1 cellular context compared by ENCODE assay signal in genomic region chr1:231233735-231234417, GRCh38.
TF ChIP-seq lines count a peak whose summit lies in the region.

No MANE protein-coding gene starts in this region.

TF ChIP-seq in HepG2, 621 proteins besides CTCF, POLR2A, EP300 and RAD21 (continued from another document and continues in another):
- TF ChIP-seq, protein P1, sequence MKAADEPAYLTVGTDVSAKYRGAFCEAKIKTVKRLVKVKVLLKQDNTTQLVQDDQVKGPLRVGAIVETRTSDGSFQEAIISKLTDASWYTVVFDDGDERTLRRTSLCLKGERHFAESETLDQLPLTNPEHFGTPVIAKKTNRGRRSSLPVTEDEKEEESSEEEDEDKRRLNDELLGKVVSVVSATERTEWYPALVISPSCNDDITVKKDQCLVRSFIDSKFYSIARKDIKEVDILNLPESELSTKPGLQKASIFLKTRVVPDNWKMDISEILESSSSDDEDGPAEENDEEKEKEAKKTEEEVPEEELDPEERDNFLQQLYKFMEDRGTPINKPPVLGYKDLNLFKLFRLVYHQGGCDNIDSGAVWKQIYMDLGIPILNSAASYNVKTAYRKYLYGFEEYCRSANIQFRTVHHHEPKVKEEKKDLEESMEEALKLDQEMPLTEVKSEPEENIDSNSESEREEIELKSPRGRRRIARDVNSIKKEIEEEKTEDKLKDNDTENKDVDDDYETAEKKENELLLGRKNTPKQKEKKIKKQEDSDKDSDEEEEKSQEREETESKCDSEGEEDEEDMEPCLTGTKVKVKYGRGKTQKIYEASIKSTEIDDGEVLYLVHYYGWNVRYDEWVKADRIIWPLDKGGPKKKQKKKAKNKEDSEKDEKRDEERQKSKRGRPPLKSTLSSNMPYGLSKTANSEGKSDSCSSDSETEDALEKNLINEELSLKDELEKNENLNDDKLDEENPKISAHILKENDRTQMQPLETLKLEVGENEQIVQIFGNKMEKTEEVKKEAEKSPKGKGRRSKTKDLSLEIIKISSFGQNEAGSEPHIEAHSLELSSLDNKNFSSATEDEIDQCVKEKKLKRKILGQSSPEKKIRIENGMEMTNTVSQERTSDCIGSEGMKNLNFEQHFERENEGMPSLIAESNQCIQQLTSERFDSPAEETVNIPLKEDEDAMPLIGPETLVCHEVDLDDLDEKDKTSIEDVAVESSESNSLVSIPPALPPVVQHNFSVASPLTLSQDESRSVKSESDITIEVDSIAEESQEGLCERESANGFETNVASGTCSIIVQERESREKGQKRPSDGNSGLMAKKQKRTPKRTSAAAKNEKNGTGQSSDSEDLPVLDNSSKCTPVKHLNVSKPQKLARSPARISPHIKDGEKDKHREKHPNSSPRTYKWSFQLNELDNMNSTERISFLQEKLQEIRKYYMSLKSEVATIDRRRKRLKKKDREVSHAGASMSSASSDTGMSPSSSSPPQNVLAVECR (CRISPR knock-in tag; IDR thresholded peaks at IDR 0.05; ENCODE audit: borderline replicate concordance), result peak; percentile 15; the same call in 1 of the 2 replicates
- no peak for TF ChIP-seq GTF3A (CRISPR knock-in tag; conservative IDR thresholded peaks at IDR 0.05)
- peak; percentile 71 for TF ChIP-seq RARA (CRISPR knock-in tag; IDR thresholded peaks at IDR 0.05)
- TF ChIP-seq NCOA1 (CRISPR knock-in tag; IDR thresholded peaks at IDR 0.05), result peak; percentile 29; the same call in 1 of the 2 replicates
- peak; percentile 84 for TF ChIP-seq POLR2G (IDR thresholded peaks at IDR 0.05; ENCODE audit: low read depth, low read length)
- TF ChIP-seq ZNF784 (CRISPR knock-in tag; IDR thresholded peaks at IDR 0.05; ENCODE audit: borderline replicate concordance), result no peak
- TF ChIP-seq FOXA1 (IDR thresholded peaks at IDR 0.05), result no peak
- TF ChIP-seq FOXA1 (CRISPR knock-in tag; IDR thresholded peaks at IDR 0.05), result peak; percentile 65
- TF ChIP-seq NR2F2 (IDR thresholded peaks at IDR 0.05; ENCODE audit: borderline replicate concordance, low read depth), result peak; percentile 82
- TF ChIP-seq, protein P2, sequence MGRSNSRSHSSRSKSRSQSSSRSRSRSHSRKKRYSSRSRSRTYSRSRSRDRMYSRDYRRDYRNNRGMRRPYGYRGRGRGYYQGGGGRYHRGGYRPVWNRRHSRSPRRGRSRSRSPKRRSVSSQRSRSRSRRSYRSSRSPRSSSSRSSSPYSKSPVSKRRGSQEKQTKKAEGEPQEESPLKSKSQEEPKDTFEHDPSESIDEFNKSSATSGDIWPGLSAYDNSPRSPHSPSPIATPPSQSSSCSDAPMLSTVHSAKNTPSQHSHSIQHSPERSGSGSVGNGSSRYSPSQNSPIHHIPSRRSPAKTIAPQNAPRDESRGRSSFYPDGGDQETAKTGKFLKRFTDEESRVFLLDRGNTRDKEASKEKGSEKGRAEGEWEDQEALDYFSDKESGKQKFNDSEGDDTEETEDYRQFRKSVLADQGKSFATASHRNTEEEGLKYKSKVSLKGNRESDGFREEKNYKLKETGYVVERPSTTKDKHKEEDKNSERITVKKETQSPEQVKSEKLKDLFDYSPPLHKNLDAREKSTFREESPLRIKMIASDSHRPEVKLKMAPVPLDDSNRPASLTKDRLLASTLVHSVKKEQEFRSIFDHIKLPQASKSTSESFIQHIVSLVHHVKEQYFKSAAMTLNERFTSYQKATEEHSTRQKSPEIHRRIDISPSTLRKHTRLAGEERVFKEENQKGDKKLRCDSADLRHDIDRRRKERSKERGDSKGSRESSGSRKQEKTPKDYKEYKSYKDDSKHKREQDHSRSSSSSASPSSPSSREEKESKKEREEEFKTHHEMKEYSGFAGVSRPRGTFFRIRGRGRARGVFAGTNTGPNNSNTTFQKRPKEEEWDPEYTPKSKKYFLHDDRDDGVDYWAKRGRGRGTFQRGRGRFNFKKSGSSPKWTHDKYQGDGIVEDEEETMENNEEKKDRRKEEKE (IDR thresholded peaks at IDR 0.05), result no peak
- peak; percentile 39; the same call in 1 of the 2 replicates for TF ChIP-seq POLR2AphosphoS5 (IDR thresholded peaks at IDR 0.05; ENCODE audit: low read depth, low read length)
- peak; percentile 45; the same call in 1 of the 2 replicates for TF ChIP-seq ERF (CRISPR knock-in tag; IDR thresholded peaks at IDR 0.05)
- peak; percentile 68; the same call in 1 of the 2 replicates for TF ChIP-seq ZBTB7B (CRISPR knock-in tag; IDR thresholded peaks at IDR 0.05)
- peak; percentile 53; the same call in 1 of the 2 replicates for TF ChIP-seq ZBTB34 (CRISPR knock-in tag; IDR thresholded peaks at IDR 0.05)
- 0 out of 2 replicates have a peak, but pooled peaks have one; percentile 18 for TF ChIP-seq HIC2 (CRISPR knock-in tag; IDR thresholded peaks at IDR 0.05; ENCODE audit: low read depth)
- TF ChIP-seq, protein P3, sequence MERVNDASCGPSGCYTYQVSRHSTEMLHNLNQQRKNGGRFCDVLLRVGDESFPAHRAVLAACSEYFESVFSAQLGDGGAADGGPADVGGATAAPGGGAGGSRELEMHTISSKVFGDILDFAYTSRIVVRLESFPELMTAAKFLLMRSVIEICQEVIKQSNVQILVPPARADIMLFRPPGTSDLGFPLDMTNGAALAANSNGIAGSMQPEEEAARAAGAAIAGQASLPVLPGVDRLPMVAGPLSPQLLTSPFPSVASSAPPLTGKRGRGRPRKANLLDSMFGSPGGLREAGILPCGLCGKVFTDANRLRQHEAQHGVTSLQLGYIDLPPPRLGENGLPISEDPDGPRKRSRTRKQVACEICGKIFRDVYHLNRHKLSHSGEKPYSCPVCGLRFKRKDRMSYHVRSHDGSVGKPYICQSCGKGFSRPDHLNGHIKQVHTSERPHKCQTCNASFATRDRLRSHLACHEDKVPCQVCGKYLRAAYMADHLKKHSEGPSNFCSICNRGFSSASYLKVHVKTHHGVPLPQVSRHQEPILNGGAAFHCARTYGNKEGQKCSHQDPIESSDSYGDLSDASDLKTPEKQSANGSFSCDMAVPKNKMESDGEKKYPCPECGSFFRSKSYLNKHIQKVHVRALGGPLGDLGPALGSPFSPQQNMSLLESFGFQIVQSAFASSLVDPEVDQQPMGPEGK (CRISPR knock-in tag; IDR thresholded peaks at IDR 0.05), result peak; percentile 77
- no peak for TF ChIP-seq ZBTB2 (CRISPR knock-in tag; IDR thresholded peaks at IDR 0.05; ENCODE audit: low read depth)
- TF ChIP-seq CEBPB (IDR thresholded peaks at IDR 0.05; ENCODE audit: borderline replicate concordance, low read depth, low read length), result peak; percentile 71; the same call in 1 of the 2 replicates
- peak; percentile 94 for TF ChIP-seq HNF4G (IDR thresholded peaks at IDR 0.05; ENCODE audit: borderline replicate concordance, low read depth, low read length)
- peak; percentile 76; the same call in 1 of the 2 replicates for TF ChIP-seq HNF4G (CRISPR knock-in tag; IDR thresholded peaks at IDR 0.05; ENCODE audit: borderline replicate concordance, low read depth)
- 0 out of 2 replicates have a peak, but pooled peaks have one; percentile 59 for TF ChIP-seq ZNF350 (CRISPR knock-in tag; IDR thresholded peaks at IDR 0.05; ENCODE audit: borderline replicate concordance, low read depth)
- no peak for TF ChIP-seq ZNF672 (CRISPR knock-in tag; IDR thresholded peaks at IDR 0.05)
- 0 out of 2 replicates have a peak, but pooled peaks have one; percentile 10 for TF ChIP-seq YEATS4 (CRISPR knock-in tag; IDR thresholded peaks at IDR 0.05; ENCODE audit: borderline replicate concordance)
- peak; percentile 52; the same call in 1 of the 2 replicates for TF ChIP-seq ZMAT3 (CRISPR knock-in tag; conservative IDR thresholded peaks at IDR 0.05)
- TF ChIP-seq ATF1 (CRISPR knock-in tag; IDR thresholded peaks at IDR 0.05), result peak; percentile 16
- TF ChIP-seq NFYB (CRISPR knock-in tag; IDR thresholded peaks at IDR 0.05), result peak; percentile 6; the same call in 1 of the 2 replicates
- 0 out of 2 replicates have a peak, but pooled peaks have one; percentile 41 for TF ChIP-seq ZNF205 (CRISPR knock-in tag; IDR thresholded peaks at IDR 0.05)
- no peak for TF ChIP-seq RFX3 (CRISPR knock-in tag; IDR thresholded peaks at IDR 0.05)
- TF ChIP-seq ZNF180 (CRISPR knock-in tag; IDR thresholded peaks at IDR 0.05; ENCODE audit: borderline replicate concordance, low read depth), result no peak
- TF ChIP-seq ELF3 (CRISPR knock-in tag; IDR thresholded peaks at IDR 0.05), result peak; percentile 63
- TF ChIP-seq ZNF510 (CRISPR knock-in tag; IDR thresholded peaks at IDR 0.05; ENCODE audit: low read depth), result 0 out of 2 replicates have a peak, but pooled peaks have one; percentile 5
- TF ChIP-seq NR2C2 (CRISPR knock-in tag; IDR thresholded peaks at IDR 0.05; ENCODE audit: borderline replicate concordance), result 0 out of 2 replicates have a peak, but pooled peaks have one; percentile 38
- no peak for TF ChIP-seq ZNF430 (CRISPR knock-in tag; IDR thresholded peaks at IDR 0.05)
- peak; percentile 51; the same call in 1 of the 2 replicates for TF ChIP-seq TBX3 (IDR thresholded peaks at IDR 0.05; ENCODE audit: borderline replicate concordance)
- TF ChIP-seq HNF1B (CRISPR knock-in tag; IDR thresholded peaks at IDR 0.05), result 0 out of 2 replicates have a peak, but pooled peaks have one; percentile 26
- TF ChIP-seq RCOR2 (CRISPR knock-in tag; IDR thresholded peaks at IDR 0.05), result peak; percentile 18; the same call in 1 of the 2 replicates
- no peak for TF ChIP-seq SRF (IDR thresholded peaks at IDR 0.05; ENCODE audit: low read depth, low read length)
- TF ChIP-seq, protein P4, sequence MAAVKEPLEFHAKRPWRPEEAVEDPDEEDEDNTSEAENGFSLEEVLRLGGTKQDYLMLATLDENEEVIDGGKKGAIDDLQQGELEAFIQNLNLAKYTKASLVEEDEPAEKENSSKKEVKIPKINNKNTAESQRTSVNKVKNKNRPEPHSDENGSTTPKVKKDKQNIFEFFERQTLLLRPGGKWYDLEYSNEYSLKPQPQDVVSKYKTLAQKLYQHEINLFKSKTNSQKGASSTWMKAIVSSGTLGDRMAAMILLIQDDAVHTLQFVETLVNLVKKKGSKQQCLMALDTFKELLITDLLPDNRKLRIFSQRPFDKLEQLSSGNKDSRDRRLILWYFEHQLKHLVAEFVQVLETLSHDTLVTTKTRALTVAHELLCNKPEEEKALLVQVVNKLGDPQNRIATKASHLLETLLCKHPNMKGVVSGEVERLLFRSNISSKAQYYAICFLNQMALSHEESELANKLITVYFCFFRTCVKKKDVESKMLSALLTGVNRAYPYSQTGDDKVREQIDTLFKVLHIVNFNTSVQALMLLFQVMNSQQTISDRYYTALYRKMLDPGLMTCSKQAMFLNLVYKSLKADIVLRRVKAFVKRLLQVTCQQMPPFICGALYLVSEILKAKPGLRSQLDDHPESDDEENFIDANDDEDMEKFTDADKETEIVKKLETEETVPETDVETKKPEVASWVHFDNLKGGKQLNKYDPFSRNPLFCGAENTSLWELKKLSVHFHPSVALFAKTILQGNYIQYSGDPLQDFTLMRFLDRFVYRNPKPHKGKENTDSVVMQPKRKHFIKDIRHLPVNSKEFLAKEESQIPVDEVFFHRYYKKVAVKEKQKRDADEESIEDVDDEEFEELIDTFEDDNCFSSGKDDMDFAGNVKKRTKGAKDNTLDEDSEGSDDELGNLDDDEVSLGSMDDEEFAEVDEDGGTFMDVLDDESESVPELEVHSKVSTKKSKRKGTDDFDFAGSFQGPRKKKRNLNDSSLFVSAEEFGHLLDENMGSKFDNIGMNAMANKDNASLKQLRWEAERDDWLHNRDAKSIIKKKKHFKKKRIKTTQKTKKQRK (IDR thresholded peaks at IDR 0.05; ENCODE audit: low read length), result no peak
- TF ChIP-seq ZNF335 (CRISPR knock-in tag; IDR thresholded peaks at IDR 0.05), result no peak
- TF ChIP-seq GATAD2A (CRISPR knock-in tag; IDR thresholded peaks at IDR 0.05), result peak; percentile 91
- TF ChIP-seq MYC (CRISPR knock-in tag; IDR thresholded peaks at IDR 0.05; ENCODE audit: borderline replicate concordance), result no peak
